9 cellular contexts compared by ENCODE assay signal in genomic region chr9:136711751-136712689, GRCh38. TPM values are rescaled to one million over a fixed set of nuclear protein-coding genes. Genes with fewer than 3 reads are reported as not detected.
DNase-seq lines count a peak whose midpoint lies in the region; ATAC-seq and TF ChIP-seq lines count a peak whose summit lies in the region.
"Had no signal": no experiment of that assay in that cellular context is flagged by ENCODE, and none has a peak within 500 bp of the region (broad histone marks: within the 10 kb centered on the region; RNA-seq: fewer than 3 reads in every experiment).

TSS of gene DIPK1B (plus strand) at chr9:136712572. CDS start at chr9:136712666, 94 bp downstream.

- H3K27me3 Mint-ChIP-seq in memory B cell, result peaks cover 21% of the 10 kb centered on the region

- no peak within 1 kb of the TSS for H3K27ac Mint-ChIP-seq in memory B cell

- DNase-seq in HAP-1 (ENCODE audit: low spot score in 2 of 2), result peak; percentile 47 to 76
- no peak for DNase-seq in NCI-H460 (ENCODE audit: extremely low read depth, low read depth)
- DNase-seq in choroid plexus epithelial cell (ENCODE audit: low read depth), result no peak
- DNase-seq in memory B cell (ENCODE audit: low spot score in 2 of 2), result no peak
- no peak for DNase-seq in vagina (ENCODE audit: extremely low spot score in 2 of 2)
- no peak for DNase-seq in activated CD8-positive, alpha-beta memory T cell treated with anti-CD3 and anti-CD28 coated beads, Interleukin-2, amount 50 U/mL, for 4 hours

- H3K27me3 ChIP-seq in HAP-1 (ENCODE audit: low read depth) (no peaks in the 10 kb centered on the region), vagina (peaks cover 3% of the 10 kb centered on the region)

- intact Hi-C loops in vagina (cut with DNase I), result no loop called here

- peaks cover 13% of the 10 kb centered on the region for H3K4me1 Mint-ChIP-seq in memory B cell

- TF ChIP-seq CTCF in choroid plexus epithelial cell (conservative IDR thresholded peaks at IDR 0.05; ENCODE audit: low read depth, low read length) (no peak), vagina (IDR thresholded peaks at IDR 0.05) (no peak)

- H3K4me1 ChIP-seq in HAP-1 (peaks cover 7% of the 10 kb centered on the region), vagina (peaks cover 20% of the 10 kb centered on the region)
- H3K4me1 ChIP-seq: SJSA1 had no signal

- ATAC-seq in memory B cell (ENCODE audit: low read depth) (peak; percentile 47), GM21786 (IDR thresholded peaks at IDR 0.05; ENCODE audit: unreplicated experiment) (no peak), GM21381 (IDR thresholded peaks at IDR 0.05; ENCODE audit: unreplicated experiment) (no peak)

- H3K4me3 Mint-ChIP-seq in memory B cell, result peak within 1 kb of the TSS; percentile 74

- no peaks in the 10 kb centered on the region for H3K9me3 ChIP-seq in HAP-1
- H3K9me3 ChIP-seq in vagina, result no peaks in the 10 kb centered on the region
- H3K9me3 ChIP-seq: SJSA1 had no signal

- H3K36me3 ChIP-seq in HAP-1 (replicated peaks), result peaks cover 10% of the 10 kb centered on the region; the same call in 1 of the 2 replicates
- H3K36me3 ChIP-seq in vagina, result no peaks in the 10 kb centered on the region
- H3K36me3 ChIP-seq: SJSA1 had no signal

- no peak within 1 kb of the TSS for H3K27ac ChIP-seq in vagina
- H3K27ac ChIP-seq: SJSA1 had no signal

- TF ChIP-seq POLR2A in vagina (IDR thresholded peaks at IDR 0.05), result no peak

- H3K36me3 Mint-ChIP-seq in memory B cell, result no peaks in the 10 kb centered on the region

- in situ Hi-C loops in HAP-1 (cut with MboI; ENCODE audit: low sequenced_read_pairs), result no loop called here

- no peaks in the 10 kb centered on the region for H3K9me3 Mint-ChIP-seq in memory B cell

- H3K4me3 ChIP-seq in HAP-1 (peak within 1 kb of the TSS; percentile 58), choroid plexus epithelial cell (ENCODE audit: low read depth, low read length) (peak within 1 kb of the TSS; percentile 26), vagina (peak within 1 kb of the TSS; percentile 42 to 48)
- H3K4me3 ChIP-seq: SJSA1 had no signal

RNA-seq across cellular contexts. Expression of gene DIPK1B, which starts in this region (rescaled TPM):
- 14.1 and 14.4 TPM in 2 replicates for total RNA-seq in NCI-H460 (2014; rRNA removed; shearing (Covaris generic))
- 58.1 and 67.5 TPM in 2 replicates for polyA plus RNA-seq in NCI-H460 (2014; cell fraction: nucleus; rRNA removed)
- 11.5 TPM for total RNA-seq in vagina
- total RNA-seq: SJSA1 had no signal

Comparison
In these comparisons a context has a peak if more than half of its experiments do, and no peak if none do; other contexts are left out.
1. DNase-seq: peak in HAP-1 (2 of 2); none in NCI-H460 (single experiment), choroid plexus epithelial cell (single experiment), memory B cell (0 of 2), vagina (0 of 2) and activated CD8-positive, alpha-beta memory T cell treated with anti-CD3 and anti-CD28 coated beads, Interleukin-2, amount 50 U/mL, for 4 hours (single experiment).
2. Peak in every context shown above with its lines, with median percentiles within 50 percentile points of each other: H3K4me3 ChIP-seq.